31 cellular contexts compared by ENCODE assay signal in genomic region chr20:48142258-48142657, GRCh38.
A peak's percentile ranks its signal among the peaks of the same experiment; 100 is the strongest.
DNase-seq lines count a peak whose midpoint lies in the region; ATAC-seq and TF ChIP-seq lines count a peak whose summit lies in the region.
"Had no signal": no experiment of that assay in that cellular context is flagged by ENCODE, and none has a peak within 500 bp of the region (broad histone marks: within the 10 kb centered on the region; RNA-seq: fewer than 3 reads in every experiment).

No MANE protein-coding gene starts in this region.

- H2AFZ ChIP-seq in GM23338 (peak overlapping the region; percentile 59; the same call in 1 of the 2 replicates), neural cell (ENCODE audit: low read depth, low read length) (no peak overlapping the region), MM.1S (ENCODE audit: low read length) (no peak overlapping the region)

- ATAC-seq in GM23338 (no peak), GM21526 (IDR thresholded peaks at IDR 0.05; ENCODE audit: low FRiP score, unreplicated experiment) (no peak)
- ATAC-seq: HCT116, HepG2, left lung had no signal

- H3K79me2 ChIP-seq in GM23338 (replicated peaks; ENCODE audit: insufficient read depth) (no peaks in the 10 kb centered on the region), neural cell (replicated peaks; ENCODE audit: insufficient read depth, low read length) (no peaks in the 10 kb centered on the region), MM.1S (ENCODE audit: low read length) (no peaks in the 10 kb centered on the region)

- peak; percentile 37 for TF ChIP-seq RAD21 in neural cell (conservative IDR thresholded peaks at IDR 0.05)

- no peaks in the 10 kb centered on the region; the same call in 1 of the 2 replicates for H3K36me3 ChIP-seq in GM23338 (ENCODE audit: insufficient read depth)
- H3K36me3 ChIP-seq in neural cell (ENCODE audit: insufficient read depth, low read length) = no peaks in the 10 kb centered on the region
- H3K36me3 ChIP-seq in MM.1S (replicated peaks; ENCODE audit: insufficient read depth, low read length) = no peaks in the 10 kb centered on the region
- H3K36me3 ChIP-seq: BE2C, cardiac muscle cell, colonic mucosa, left lung, right atrium auricular region, SJSA1, tibial nerve, WERI-Rb-1 had no signal

- H3K4me1 ChIP-seq in GM23338 (ENCODE audit: insufficient read depth) = no peaks in the 10 kb centered on the region
- no peaks in the 10 kb centered on the region for H3K4me1 ChIP-seq in MM.1S (ENCODE audit: low read length)
- H3K4me1 ChIP-seq: BE2C, colonic mucosa, left lung, right atrium auricular region, SJSA1, tibial nerve had no signal

- H3K9ac ChIP-seq in neural cell (ENCODE audit: low read length) (peak overlapping the region; percentile 34), MM.1S (ENCODE audit: low read length) (no peak overlapping the region)

- H3F3A ChIP-seq in GM23338 (replicated peaks; ENCODE audit: low read depth) (no peaks in the 10 kb centered on the region), neural cell (ENCODE audit: insufficient read depth, low read length, poor library complexity, severe bottlenecking) (peaks cover 16% of the 10 kb centered on the region), MM.1S (ENCODE audit: insufficient read depth, low read length) (no peaks in the 10 kb centered on the region)

- H3K9me3 ChIP-seq in neural cell (ENCODE audit: low read length) (peaks cover 4% of the 10 kb centered on the region), MM.1S (replicated peaks; ENCODE audit: insufficient read depth, low read length) (no peaks in the 10 kb centered on the region)
- H3K9me3 ChIP-seq: BE2C, colonic mucosa had no signal

- peak; percentile 17 for TF ChIP-seq EP300 in neural cell (conservative IDR thresholded peaks at IDR 0.05; ENCODE audit: poor library complexity, severe bottlenecking)

- H3K4me1 Mint-ChIP-seq in GM23338 = peaks cover 9% of the 10 kb centered on the region; the same call in 2 of the 3 replicates
- H3K4me1 Mint-ChIP-seq in endothelial cell (ENCODE audit: unreplicated experiment) = no peaks in the 10 kb centered on the region
- no peaks in the 10 kb centered on the region for H3K4me1 Mint-ChIP-seq in activated CD4-positive, alpha-beta memory T cell treated with anti-CD3 and anti-CD28 coated beads, Interleukin-2, amount 10 ng/mL, durations not matched to agents 7 days and 5 days

- H3K27me3 ChIP-seq in GM23338 (ENCODE audit: insufficient read depth) = no peaks in the 10 kb centered on the region
- no peaks in the 10 kb centered on the region for H3K27me3 ChIP-seq in neural cell (ENCODE audit: insufficient read depth, low read depth, low read length)
- H3K27me3 ChIP-seq in MM.1S (replicated peaks; ENCODE audit: insufficient read depth, low read length) = no peaks in the 10 kb centered on the region
- H3K27me3 ChIP-seq: BE2C, cardiac muscle cell, colonic mucosa, left lung, right atrium auricular region, tibial nerve had no signal

- H3K4me3 Mint-ChIP-seq in GM23338 (no peak overlapping the region), endothelial cell (ENCODE audit: unreplicated experiment) (no peak overlapping the region)
- H3K4me3 Mint-ChIP-seq in activated CD4-positive, alpha-beta memory T cell treated with anti-CD3 and anti-CD28 coated beads, Interleukin-2, amount 10 ng/mL, durations not matched to agents 7 days and 5 days = no peak overlapping the region
- H3K4me3 Mint-ChIP-seq: activated naive CD8-positive, alpha-beta T cell had no signal

- H3K9me2 ChIP-seq in GM23338 (ENCODE audit: insufficient read depth) (no peaks in the 10 kb centered on the region), neural cell (ENCODE audit: insufficient read depth, low read length) (no peaks in the 10 kb centered on the region), MM.1S (replicated peaks; ENCODE audit: insufficient read depth, low read length) (no peaks in the 10 kb centered on the region)

- POLR2A ChIA-PET in activated CD4-positive, alpha-beta memory T cell treated with anti-CD3 and anti-CD28 coated beads, Interleukin-2, amount 10 ng/mL, durations not matched to agents 7 days and 5 days (lab: Charles Lee) = no interaction called here

- no peak overlapping the region for H3K4me2 ChIP-seq in GM23338
- peak overlapping the region; percentile 28 for H3K4me2 ChIP-seq in neural cell (ENCODE audit: low read length)
- no peak overlapping the region for H3K4me2 ChIP-seq in MM.1S (ENCODE audit: low read depth, low read length)

- H3K27ac ChIP-seq in GM23338 (ENCODE audit: low read depth) (no peak overlapping the region), neural cell (ENCODE audit: low read length) (peak overlapping the region; percentile 71), MM.1S (ENCODE audit: low read length) (no peak overlapping the region)
- H3K27ac ChIP-seq: cardiac muscle cell, colonic mucosa, left lung, right atrium auricular region, SJSA1, tibial nerve, WERI-Rb-1 had no signal

- H3K4me3 ChIP-seq in GM23338 (no peak overlapping the region), neural cell (ENCODE audit: low read length) (peak overlapping the region; percentile 42), MM.1S (ENCODE audit: low read length) (no peak overlapping the region)
- H3K4me3 ChIP-seq: cardiac muscle cell, colonic mucosa, left lung, right atrium auricular region, SJSA1, tibial nerve had no signal

- H3K36me3 Mint-ChIP-seq in GM23338 (ENCODE audit: low read depth) (peaks cover 7% of the 10 kb centered on the region), endothelial cell (ENCODE audit: low read depth, unreplicated experiment) (no peaks in the 10 kb centered on the region)
- no peaks in the 10 kb centered on the region for H3K36me3 Mint-ChIP-seq in activated CD4-positive, alpha-beta memory T cell treated with anti-CD3 and anti-CD28 coated beads, Interleukin-2, amount 10 ng/mL, durations not matched to agents 7 days and 5 days (ENCODE audit: low read depth)
- H3K36me3 Mint-ChIP-seq: activated naive CD8-positive, alpha-beta T cell had no signal

- H3K27ac Mint-ChIP-seq in GM23338 (no peak overlapping the region), endothelial cell (ENCODE audit: unreplicated experiment) (no peak overlapping the region)
- no peak overlapping the region for H3K27ac Mint-ChIP-seq in activated CD4-positive, alpha-beta memory T cell treated with anti-CD3 and anti-CD28 coated beads, Interleukin-2, amount 10 ng/mL, durations not matched to agents 7 days and 5 days
- H3K27ac Mint-ChIP-seq: activated naive CD8-positive, alpha-beta T cell had no signal

- H3K9me3 Mint-ChIP-seq in GM23338 (peaks cover 24% of the 10 kb centered on the region), endothelial cell (ENCODE audit: unreplicated experiment) (no peaks in the 10 kb centered on the region)
- no peaks in the 10 kb centered on the region for H3K9me3 Mint-ChIP-seq in activated CD4-positive, alpha-beta memory T cell treated with anti-CD3 and anti-CD28 coated beads, Interleukin-2, amount 10 ng/mL, durations not matched to agents 7 days and 5 days

- H3K27me3 Mint-ChIP-seq in GM23338 (ENCODE audit: insufficient read depth, low read depth, poor library complexity) = peaks cover 6% of the 10 kb centered on the region
- no peaks in the 10 kb centered on the region for H3K27me3 Mint-ChIP-seq in endothelial cell (ENCODE audit: unreplicated experiment)
- peaks cover 7% of the 10 kb centered on the region for H3K27me3 Mint-ChIP-seq in activated CD4-positive, alpha-beta memory T cell treated with anti-CD3 and anti-CD28 coated beads, Interleukin-2, amount 10 ng/mL, durations not matched to agents 7 days and 5 days

- CTCF ChIA-PET in activated CD4-positive, alpha-beta memory T cell treated with anti-CD3 and anti-CD28 coated beads, Interleukin-2, amount 10 ng/mL, durations not matched to agents 7 days and 5 days (lab: Charles Lee) = no interaction called here

- TF ChIP-seq CTCF in GM23338 (conservative IDR thresholded peaks at IDR 0.05; ENCODE audit: low read depth in 2 of 2) (no peak), neural cell (IDR thresholded peaks at IDR 0.05; ENCODE audit: poor library complexity, severe bottlenecking) (no peak), endothelial cell (IDR thresholded peaks at IDR 0.05; ENCODE audit: unreplicated experiment) (no peak), MM.1S (IDR thresholded peaks at IDR 0.05; ENCODE audit: low read length) (no peak)

- DNase-seq in GM23338 (ENCODE audit: low spot score) (no peak), NCI-H2107 (lab: John Stamatoyannopoulos, UW) (peak; percentile 11), NCI-H524 treated with DMSO at 0.1 percent for 48 hours (lab: John Stamatoyannopoulos, UW) (peak; percentile 23), endothelial cell (ENCODE audit: low spot score) (no peak), MM.1S (no peak)
- DNase-seq in activated CD4-positive, alpha-beta memory T cell treated with anti-CD3 and anti-CD28 coated beads, Interleukin-2, amount 10 ng/mL, durations not matched to agents 7 days and 5 days = no peak
- DNase-seq: ACHN; activated CD4-positive, alpha-beta T cell treated with anti-CD3 and anti-CD28 coated beads for 4 hours; activated CD8-positive, alpha-beta memory T cell treated with anti-CD3 and anti-CD28 coated beads for 24 hours; activated T-cell treated with anti-CD3 and anti-CD28 coated beads for 4 hours; BE2C; colonic mucosa; DMS53; effector CD4-positive, alpha-beta T cell; Kasumi-1; mesenchymal stem cell; NCI-H1694; RPMI8226; stimulated activated CD4-positive, alpha-beta T cell treated with anti-CD3 and anti-CD28 coated beads, Interleukin-4, amount 100 ng/mL, for 1 hour; T1000; WERI-Rb-1 had no signal

- H4K20me1 ChIP-seq in GM23338 (replicated peaks; ENCODE audit: insufficient read depth) (no peaks in the 10 kb centered on the region), neural cell (ENCODE audit: insufficient read depth) (no peaks in the 10 kb centered on the region), MM.1S (ENCODE audit: insufficient read depth, low read length) (no peaks in the 10 kb centered on the region)

TF ChIP-seq in GM23338, 12 proteins besides CTCF, POLR2A, EP300 and RAD21 (continues in another document):
- TF ChIP-seq EZH2phosphoT487 (IDR thresholded peaks at IDR 0.05; ENCODE audit: unreplicated experiment) (no peak), EZH2 (IDR thresholded peaks at IDR 0.05; ENCODE audit: low read depth, unreplicated experiment) (no peak)

TF ChIP-seq in neural cell, 6 proteins besides CTCF, POLR2A, EP300 and RAD21 (continues in another document):
- no peak for TF ChIP-seq TAF1 (IDR thresholded peaks at IDR 0.05; ENCODE audit: low read depth)

Comparison
In these comparisons a context has a peak if more than half of its experiments do, and no peak if none do; other contexts are left out.
1. DNase-seq: peak in NCI-H2107 (single experiment) and NCI-H524 treated with DMSO at 0.1 percent for 48 hours (single experiment); none in GM23338 (single experiment), endothelial cell (single experiment), activated CD4-positive, alpha-beta memory T cell treated with anti-CD3 and anti-CD28 coated beads, Interleukin-2, amount 10 ng/mL, durations not matched to agents 7 days and 5 days (single experiment) and MM.1S (single experiment).